Comparison of ENCODE assay signal across 9 cellular contexts in the genomic region with DNA sequence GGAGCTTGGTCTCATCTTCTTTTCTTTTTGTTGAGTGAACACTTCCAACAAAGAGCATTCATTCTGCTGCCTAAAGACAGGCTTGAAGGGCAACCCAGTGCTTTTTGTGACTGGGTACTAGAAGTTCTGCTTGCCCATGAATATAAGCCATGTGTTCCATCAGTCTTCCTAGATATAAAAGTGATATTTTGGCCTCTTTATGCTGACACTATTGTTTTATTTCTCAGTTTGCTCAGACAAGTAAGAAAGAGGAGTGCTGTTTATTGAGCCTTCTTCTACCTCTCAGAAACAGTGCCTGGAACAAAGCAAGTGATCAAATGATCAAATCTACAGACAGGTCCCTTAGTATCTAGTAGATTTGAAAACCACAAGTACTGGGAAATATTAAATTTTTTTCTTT.
"Had no signal": no experiment of that assay in that cellular context is flagged by ENCODE, and none has a peak within 500 bp of the region (broad histone marks: within the 10 kb centered on the region; RNA-seq: fewer than 3 reads in every experiment).

No MANE protein-coding gene starts in this region.

- H2AFZ ChIP-seq: GM23248 had no signal

- H3K4me3 ChIP-seq: GM23248, HAP-1 had no signal

- DNase-seq: GM23248, GOT3, H7, HFFc6, KBM-7 had no signal

- H3K9me3 Mint-ChIP-seq: HFFc6 had no signal

- H3K4me3 Mint-ChIP-seq: HFFc6 had no signal

- H3K9ac ChIP-seq: GM23248, KMS-11 had no signal

- H3K9me3 ChIP-seq: HAP-1 had no signal

- ATAC-seq: HCT116 had no signal

- H3K27ac Mint-ChIP-seq: HFFc6 had no signal

- H3K27ac ChIP-seq: GM23248, HL-60, KMS-11 had no signal

- H3K4me2 ChIP-seq: KMS-11 had no signal
